In genomic region chr2:104768694-104769093, GRCh38 we compare ENCODE assay signal across 19 cellular contexts.
A peak's percentile ranks its signal among the peaks of the same experiment; 100 is the strongest.
DNase-seq lines count a peak whose midpoint lies in the region; ATAC-seq and TF ChIP-seq lines count a peak whose summit lies in the region.
"Had no signal": no experiment of that assay in that cellular context is flagged by ENCODE, and none has a peak within 500 bp of the region (broad histone marks: within the 10 kb centered on the region; RNA-seq: fewer than 3 reads in every experiment).

No MANE protein-coding gene starts in this region.

- DNase-seq in AG10803 (ENCODE audit: low read depth) = peak; percentile 68
- DNase-seq in OCI-M1 (lab: John Stamatoyannopoulos, UW) = peak; percentile 4
- peak; percentile 70 for DNase-seq in dedifferentiated amniotic fluid mesenchymal stem cell (ENCODE audit: extremely low spot score)
- DNase-seq in myocyte (ENCODE audit: low read depth) = peak; percentile 43
- DNase-seq in occipital lobe (lab: John Stamatoyannopoulos, UW) = no peak
- no peak for DNase-seq in sciatic nerve (ENCODE audit: low spot score)
- no peak for DNase-seq in T-helper 2 cell
- DNase-seq: activated CD8-positive, alpha-beta memory T cell treated with anti-CD3 and anti-CD28 coated beads, Interleukin-2, amount 50 U/mL, for 48 hours; Caco-2; DMS79 treated with DMSO at 0.1 percent for 48 hours; kidney; NCI-H1436; NCI-H510A treated with DMSO at 0.1 percent for 48 hours; stomach; T-helper 9 cell had no signal

- no peak for TF ChIP-seq CTCF in AG10803 (conservative IDR thresholded peaks at IDR 0.05; ENCODE audit: low read length)

- ATAC-seq in sciatic nerve = no peak
- ATAC-seq in GM19463 (IDR thresholded peaks at IDR 0.05; ENCODE audit: unreplicated experiment) = no peak
- ATAC-seq: GM23338, SK-N-SH treated with all-trans-retinoic acid at 6 μM for 48 hours had no signal

- intact Hi-C loops in sciatic nerve (cut with DNase I) = no loop called here

- H3K4me3 ChIP-seq in AG10803 (ENCODE audit: low read length) = no peak overlapping the region
- H3K4me3 ChIP-seq: cardiac muscle cell, GM23338, stomach had no signal

Comparison
In these comparisons a context has a peak if more than half of its experiments do, and no peak if none do; other contexts are left out.
1. DNase-seq: peak in AG10803 (single experiment), OCI-M1 (single experiment), dedifferentiated amniotic fluid mesenchymal stem cell (single experiment) and myocyte (single experiment); none in occipital lobe (single experiment), sciatic nerve (single experiment) and T-helper 2 cell (0 of 5).